Comparison of ENCODE assay signal across 9 cellular contexts in the genomic region with DNA sequence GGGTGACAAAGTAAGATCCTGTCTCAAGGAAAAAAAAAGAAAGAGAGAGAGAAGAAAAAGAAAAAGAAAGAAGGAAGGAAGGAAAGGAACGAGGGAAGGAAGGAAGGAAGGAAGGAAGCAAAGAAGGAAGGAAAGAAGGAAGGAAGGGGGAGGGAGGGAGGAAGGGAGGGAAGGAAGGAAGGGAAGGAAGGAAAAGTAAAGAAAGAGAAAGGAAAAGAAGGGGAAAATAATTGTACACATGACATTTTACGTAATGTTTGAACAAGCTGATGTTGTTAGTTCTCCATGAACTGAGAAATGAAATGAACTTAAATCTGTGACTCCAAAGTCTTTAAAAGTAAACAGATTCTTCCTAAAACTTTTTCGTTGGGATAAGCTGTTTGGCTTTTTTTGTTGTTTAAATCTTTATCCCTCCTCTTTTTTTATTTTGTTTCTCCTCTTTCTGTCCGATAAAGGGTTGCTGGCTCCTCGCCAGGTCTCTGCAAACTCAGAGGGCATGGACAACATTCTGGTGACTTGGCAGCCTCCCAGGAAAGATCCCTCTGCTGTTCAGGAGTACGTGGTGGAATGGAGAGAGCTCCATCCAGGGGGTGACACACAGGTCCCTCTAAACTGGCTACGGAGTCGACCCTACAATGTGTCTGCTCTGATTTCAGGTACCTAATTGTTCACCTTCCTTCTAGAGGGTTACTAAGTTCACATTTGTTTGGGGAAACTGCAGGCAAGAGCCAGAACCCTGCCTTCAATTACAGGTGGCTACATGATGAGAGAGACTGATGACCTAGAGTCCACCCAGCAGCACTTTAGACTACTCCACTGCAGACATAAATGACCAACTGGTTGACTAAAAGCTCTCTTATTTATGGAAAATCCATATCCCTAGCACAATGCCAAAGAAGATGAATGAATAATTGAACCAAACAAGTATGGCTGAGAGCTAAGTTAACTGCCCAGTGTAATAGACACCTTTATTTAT. TPM values are rescaled to one million over a fixed set of nuclear protein-coding genes. Genes with fewer than 3 reads are reported as not detected.
A peak's percentile ranks its signal among the peaks of the same experiment; 100 is the strongest.
DNase-seq lines count a peak whose midpoint lies in the region; ATAC-seq, FAIRE-seq and TF ChIP-seq lines count a peak whose summit lies in the region.
"Had no signal": no experiment of that assay in that cellular context is flagged by ENCODE, and none has a peak within 500 bp of the region (broad histone marks: within the 10 kb centered on the region; RNA-seq: fewer than 3 reads in every experiment).

No MANE protein-coding gene starts in this region.

- intact Hi-C loops in activated T-helper 1 cell treated with anti-CD3 and anti-CD28 coated beads, Interleukin-12 subunit alpha, Interleukin-12 subunit beta, Interleukin-2, Interleukin-4 antibody, amounts not matched to agents 30 ng/mL and 10 ng/mL and 1 ng/mL, durations not matched to agents 14 hours and 24 hours and 36 hours (cut with micrococcal nuclease), result loop anchor here (5.0 kb wide), 1 partner anchor 55 kb away; no protein-coding TSS in a partner anchor

- ATAC-seq in left lobe of liver (peak; percentile 83), GM19351 (IDR thresholded peaks at IDR 0.05; ENCODE audit: unreplicated experiment) (no peak), HG03025 (IDR thresholded peaks at IDR 0.05; ENCODE audit: low FRiP score, unreplicated experiment) (no peak), HG03439 (IDR thresholded peaks at IDR 0.05; ENCODE audit: unreplicated experiment) (no peak)

- H3K9me3 Mint-ChIP-seq in activated T-helper 1 cell treated with anti-CD3 and anti-CD28 coated beads, Interleukin-12 subunit alpha, Interleukin-12 subunit beta, Interleukin-2, Interleukin-4 antibody, amounts not matched to agents 30 ng/mL and 10 ng/mL and 1 ng/mL, durations not matched to agents 14 hours and 24 hours and 36 hours, result no peaks in the 10 kb centered on the region
- H3K9me3 Mint-ChIP-seq: activated B cell treated with CpG ODN at 0.5 μM for 24 hours had no signal

- no peaks in the 10 kb centered on the region for H3K27me3 Mint-ChIP-seq in activated T-helper 1 cell treated with anti-CD3 and anti-CD28 coated beads, Interleukin-12 subunit alpha, Interleukin-12 subunit beta, Interleukin-2, Interleukin-4 antibody, amounts not matched to agents 30 ng/mL and 10 ng/mL and 1 ng/mL, durations not matched to agents 14 hours and 24 hours and 36 hours (ENCODE audit: insufficient read depth)
- H3K27me3 Mint-ChIP-seq: activated B cell treated with CpG ODN at 0.5 μM for 24 hours had no signal

- no peak for TF ChIP-seq POLR2A in H54 (IDR thresholded peaks at IDR 0.05; ENCODE audit: low read depth, low read length)

- DNase-seq in DMS153 treated with DMSO at 0.1 percent for 48 hours (lab: John Stamatoyannopoulos, UW; ENCODE audit: unreplicated experiment), result peak; percentile 60
- peak; percentile 52 for DNase-seq in M059J (ENCODE audit: low read depth)
- no peak for DNase-seq in activated T-helper 1 cell treated with anti-CD3 and anti-CD28 coated beads, Interleukin-12 subunit alpha, Interleukin-12 subunit beta, Interleukin-2, Interleukin-4 antibody, amounts not matched to agents 30 ng/mL and 10 ng/mL and 1 ng/mL, durations not matched to agents 14 hours and 24 hours and 36 hours (ENCODE audit: low spot score)
- DNase-seq in left lobe of liver (ENCODE audit: low spot score), result peak; percentile 85
- no peak for DNase-seq in H54 (ENCODE audit: insufficient read length, low spot score)
- DNase-seq: activated B cell treated with CpG ODN at 0.5 μM for 24 hours had no signal

- peaks cover 36% of the 10 kb centered on the region for H3K4me1 Mint-ChIP-seq in activated T-helper 1 cell treated with anti-CD3 and anti-CD28 coated beads, Interleukin-12 subunit alpha, Interleukin-12 subunit beta, Interleukin-2, Interleukin-4 antibody, amounts not matched to agents 30 ng/mL and 10 ng/mL and 1 ng/mL, durations not matched to agents 14 hours and 24 hours and 36 hours (ENCODE audit: low read depth)
- H3K4me1 Mint-ChIP-seq: activated B cell treated with CpG ODN at 0.5 μM for 24 hours had no signal

- no peak overlapping the region for H3K4me3 Mint-ChIP-seq in activated T-helper 1 cell treated with anti-CD3 and anti-CD28 coated beads, Interleukin-12 subunit alpha, Interleukin-12 subunit beta, Interleukin-2, Interleukin-4 antibody, amounts not matched to agents 30 ng/mL and 10 ng/mL and 1 ng/mL, durations not matched to agents 14 hours and 24 hours and 36 hours
- H3K4me3 Mint-ChIP-seq: activated B cell treated with CpG ODN at 0.5 μM for 24 hours had no signal

- FAIRE-seq in H54 (lab: Jason Lieb, UNC), result no peak

- peaks cover 71% of the 10 kb centered on the region for H3K36me3 Mint-ChIP-seq in activated T-helper 1 cell treated with anti-CD3 and anti-CD28 coated beads, Interleukin-12 subunit alpha, Interleukin-12 subunit beta, Interleukin-2, Interleukin-4 antibody, amounts not matched to agents 30 ng/mL and 10 ng/mL and 1 ng/mL, durations not matched to agents 14 hours and 24 hours and 36 hours (ENCODE audit: low read depth)

- H3K27ac Mint-ChIP-seq in activated T-helper 1 cell treated with anti-CD3 and anti-CD28 coated beads, Interleukin-12 subunit alpha, Interleukin-12 subunit beta, Interleukin-2, Interleukin-4 antibody, amounts not matched to agents 30 ng/mL and 10 ng/mL and 1 ng/mL, durations not matched to agents 14 hours and 24 hours and 36 hours, result peak overlapping the region; percentile 77
- H3K27ac Mint-ChIP-seq: activated B cell treated with CpG ODN at 0.5 μM for 24 hours had no signal

RNA-seq across cellular contexts. Expression of a gene that starts 60.0 kb away (rescaled TPM):
- total RNA-seq in M059J (2014; rRNA removed; shearing (Covaris generic)), result 0.30 and 0.62 TPM in 2 replicates
- total RNA-seq in activated T-helper 1 cell treated with anti-CD3 and anti-CD28 coated beads, Interleukin-12 subunit alpha, Interleukin-12 subunit beta, Interleukin-2, Interleukin-4 antibody, amounts not matched to agents 30 ng/mL and 10 ng/mL and 1 ng/mL, durations not matched to agents 14 hours and 24 hours and 36 hours, result 218 and 221 TPM in 2 replicates
- 0.43 TPM for total RNA-seq in left lobe of liver

Comparison
In these comparisons a context has a peak if more than half of its experiments do, and no peak if none do; other contexts are left out.
1. DNase-seq: peak in DMS153 treated with DMSO at 0.1 percent for 48 hours (single experiment), M059J (single experiment) and left lobe of liver (single experiment); none in activated T-helper 1 cell treated with anti-CD3 and anti-CD28 coated beads, Interleukin-12 subunit alpha, Interleukin-12 subunit beta, Interleukin-2, Interleukin-4 antibody, amounts not matched to agents 30 ng/mL and 10 ng/mL and 1 ng/mL, durations not matched to agents 14 hours and 24 hours and 36 hours (single experiment) and H54 (single experiment).
2. RNA of a gene that starts 60.0 kb away (total RNA-seq): 218 to 221 TPM in activated T-helper 1 cell treated with anti-CD3 and anti-CD28 coated beads, Interleukin-12 subunit alpha, Interleukin-12 subunit beta, Interleukin-2, Interleukin-4 antibody, amounts not matched to agents 30 ng/mL and 10 ng/mL and 1 ng/mL, durations not matched to agents 14 hours and 24 hours and 36 hours; 0.30 to 0.62 TPM in M059J and 0.43 TPM in left lobe of liver (single experiment); every median in the first group is over 100 times any median in the second.